In genomic region chr17:910503-911194, GRCh38 we compare ENCODE assay signal across 2 cellular contexts.
TF ChIP-seq lines count a peak whose summit lies in the region.

No MANE protein-coding gene starts in this region.

TF ChIP-seq in liver, 16 proteins besides CTCF, POLR2A, EP300 and RAD21 (continued from another document):
- no peak for TF ChIP-seq REST (IDR thresholded peaks at IDR 0.05)
- no peak for TF ChIP-seq TAF1 (conservative IDR thresholded peaks at IDR 0.05)
- TF ChIP-seq HNF4G (IDR thresholded peaks at IDR 0.05) = no peak
- TF ChIP-seq EGR1 (IDR thresholded peaks at IDR 0.05; ENCODE audit: low read depth in 2 of 2) = no peak
- no peak for TF ChIP-seq RXRA (IDR thresholded peaks at IDR 0.05)
- no peak for TF ChIP-seq SP1 (IDR thresholded peaks at IDR 0.05)
- no peak for TF ChIP-seq GABPA (IDR thresholded peaks at IDR 0.05 in 1 of 2, conservative IDR thresholded peaks at IDR 0.05 in 1 of 2)
- TF ChIP-seq NR2F2 (IDR thresholded peaks at IDR 0.05) = no peak
- no peak for TF ChIP-seq ZBTB33 (IDR thresholded peaks at IDR 0.05)
- no peak for TF ChIP-seq ATF3 (IDR thresholded peaks at IDR 0.05)
TF ChIP-seq in liver: peak in this region for 0.

TF ChIP-seq in HepG2, 621 proteins besides CTCF, POLR2A, EP300 and RAD21 (continued from another document):
- TF ChIP-seq SOX6 (IDR thresholded peaks at IDR 0.05) = no peak
- no peak for TF ChIP-seq SOX6 (CRISPR knock-in tag; IDR thresholded peaks at IDR 0.05)
- no peak for TF ChIP-seq SP4 (CRISPR knock-in tag; IDR thresholded peaks at IDR 0.05)
- no peak for TF ChIP-seq ZNF563 (CRISPR knock-in tag; IDR thresholded peaks at IDR 0.05)
- TF ChIP-seq HMGA1 (CRISPR knock-in tag; conservative IDR thresholded peaks at IDR 0.05) = no peak
- no peak for TF ChIP-seq ARID2 (CRISPR knock-in tag; IDR thresholded peaks at IDR 0.05; ENCODE audit: borderline replicate concordance)
- no peak for TF ChIP-seq ZNF44 (CRISPR knock-in tag; IDR thresholded peaks at IDR 0.05)
- TF ChIP-seq, protein P1, sequence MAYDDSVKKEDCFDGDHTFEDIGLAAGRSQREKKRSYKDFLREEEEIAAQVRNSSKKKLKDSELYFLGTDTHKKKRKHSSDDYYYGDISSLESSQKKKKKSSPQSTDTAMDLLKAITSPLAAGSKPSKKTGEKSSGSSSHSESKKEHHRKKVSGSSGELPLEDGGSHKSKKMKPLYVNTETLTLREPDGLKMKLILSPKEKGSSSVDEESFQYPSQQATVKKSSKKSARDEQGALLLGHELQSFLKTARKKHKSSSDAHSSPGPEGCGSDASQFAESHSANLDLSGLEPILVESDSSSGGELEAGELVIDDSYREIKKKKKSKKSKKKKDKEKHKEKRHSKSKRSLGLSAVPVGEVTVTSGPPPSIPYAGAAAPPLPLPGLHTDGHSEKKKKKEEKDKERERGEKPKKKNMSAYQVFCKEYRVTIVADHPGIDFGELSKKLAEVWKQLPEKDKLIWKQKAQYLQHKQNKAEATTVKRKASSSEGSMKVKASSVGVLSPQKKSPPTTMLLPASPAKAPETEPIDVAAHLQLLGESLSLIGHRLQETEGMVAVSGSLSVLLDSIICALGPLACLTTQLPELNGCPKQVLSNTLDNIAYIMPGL (CRISPR knock-in tag; IDR thresholded peaks at IDR 0.05; ENCODE audit: borderline replicate concordance in 1 of 2, low read depth in 1 of 2) = no peak
- TF ChIP-seq KLF9 (CRISPR knock-in tag; IDR thresholded peaks at IDR 0.05; ENCODE audit: low read depth) = no peak
- TF ChIP-seq GABPA (IDR thresholded peaks at IDR 0.05; ENCODE audit: low read depth, low read length) = no peak
- TF ChIP-seq GABPA (CRISPR knock-in tag; IDR thresholded peaks at IDR 0.05; ENCODE audit: low read depth) = no peak
- no peak for TF ChIP-seq KLF16 (CRISPR knock-in tag; IDR thresholded peaks at IDR 0.05)
- TF ChIP-seq ZNF256 (CRISPR knock-in tag; conservative IDR thresholded peaks at IDR 0.05) = no peak
- no peak for TF ChIP-seq PHF20 (CRISPR knock-in tag; IDR thresholded peaks at IDR 0.05)
- TF ChIP-seq, protein P2, sequence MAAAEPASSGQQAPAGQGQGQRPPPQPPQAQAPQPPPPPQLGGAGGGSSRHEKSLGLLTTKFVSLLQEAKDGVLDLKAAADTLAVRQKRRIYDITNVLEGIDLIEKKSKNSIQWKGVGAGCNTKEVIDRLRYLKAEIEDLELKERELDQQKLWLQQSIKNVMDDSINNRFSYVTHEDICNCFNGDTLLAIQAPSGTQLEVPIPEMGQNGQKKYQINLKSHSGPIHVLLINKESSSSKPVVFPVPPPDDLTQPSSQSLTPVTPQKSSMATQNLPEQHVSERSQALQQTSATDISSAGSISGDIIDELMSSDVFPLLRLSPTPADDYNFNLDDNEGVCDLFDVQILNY (CRISPR knock-in tag; conservative IDR thresholded peaks at IDR 0.05) = no peak
- TF ChIP-seq ZSCAN12 (CRISPR knock-in tag; IDR thresholded peaks at IDR 0.05) = no peak
- TF ChIP-seq KDM5A (IDR thresholded peaks at IDR 0.05; ENCODE audit: borderline replicate concordance, low read length) = no peak
- TF ChIP-seq ZNF382 (CRISPR knock-in tag; IDR thresholded peaks at IDR 0.05; ENCODE audit: borderline replicate concordance) = no peak
TF ChIP-seq in HepG2: peak in this region for 0.
